Comparison of ENCODE assay signal across 8 cellular contexts in genomic region chr17:82297280-82297803, GRCh38. TPM values are rescaled to one million over a fixed set of nuclear protein-coding genes. Genes with fewer than 3 reads are reported as not detected.
DNase-seq lines count a peak whose midpoint lies in the region; ATAC-seq, FAIRE-seq and TF ChIP-seq lines count a peak whose summit lies in the region.

No MANE protein-coding gene starts in this region.

- DNase-seq in NCI-H2107 treated with DMSO at 0.1 percent for 48 hours (lab: John Stamatoyannopoulos, UW; ENCODE audit: unreplicated experiment) (peak; percentile 32), NCI-H2107 (lab: John Stamatoyannopoulos, UW) (no peak), NCI-H774 (lab: John Stamatoyannopoulos, UW) (peak; percentile 39), endothelial cell of umbilical vein (ENCODE audit: low read depth, low spot score) (peak; percentile 84), non-pigmented ciliary epithelial cell (ENCODE audit: low read depth) (peak; percentile 81), suprapubic skin (ENCODE audit: low spot score in 2 of 2) (peak; percentile 95 to 96)
- peak; percentile 96 for DNase-seq in activated CD8-positive, alpha-beta memory T cell treated with anti-CD3 and anti-CD28 coated beads, Interleukin-2, amount 10 ng/mL, durations not matched to agents 7 days and 5 days

- peak overlapping the region; percentile 82 for H3K4me3 Mint-ChIP-seq in activated CD8-positive, alpha-beta memory T cell treated with anti-CD3 and anti-CD28 coated beads, Interleukin-2, amount 10 ng/mL, durations not matched to agents 7 days and 5 days

- peaks cover 2% of the 10 kb centered on the region for H3K36me3 Mint-ChIP-seq in activated CD8-positive, alpha-beta memory T cell treated with anti-CD3 and anti-CD28 coated beads, Interleukin-2, amount 10 ng/mL, durations not matched to agents 7 days and 5 days

- TF ChIP-seq CTCF in endothelial cell of umbilical vein (IDR thresholded peaks at IDR 0.05; ENCODE audit: extremely low read depth in 1 of 2, insufficient read depth in 1 of 2, low read depth in 1 of 2, low read length in 2 of 2) (no peak), suprapubic skin (IDR thresholded peaks at IDR 0.05) (no peak)

- peak overlapping the region; percentile 93 for H3K27ac ChIP-seq in endothelial cell of umbilical vein (ENCODE audit: insufficient read depth, low read depth, low read length)
- H3K27ac ChIP-seq in suprapubic skin: peak overlapping the region; percentile 86

- dilution Hi-C loops in endothelial cell of umbilical vein (cut with MboI; ENCODE audit: extremely low pct_ligation_motif_present, low sequenced_read_pairs): no loop called here

- TSS peak; percentile 33 for BruUV-seq in endothelial cell of umbilical vein (replicated peaks; lab: Mats Ljungman, UMichigan)

- peak; percentile 18 for ATAC-seq in activated CD8-positive, alpha-beta memory T cell treated with anti-CD3 and anti-CD28 coated beads, Interleukin-2, amount 10 ng/mL, durations not matched to agents 7 days and 5 days
- no peak for ATAC-seq in GM19455 (IDR thresholded peaks at IDR 0.05; ENCODE audit: unreplicated experiment)

- peak overlapping the region in 2 of 3 experiments; percentile 32 to 43 for H3K4me3 ChIP-seq in endothelial cell of umbilical vein (replicated peaks in 1 of 3; ENCODE audit: insufficient read depth in 1 of 3, low read depth in 1 of 3, low read length in 3 of 3)
- peak overlapping the region; percentile 45 for H3K4me3 ChIP-seq in suprapubic skin

- intact Hi-C loops in endothelial cell of umbilical vein (cut with micrococcal nuclease): loop anchor here (5.0 kb wide), 2 partner anchors 40 to 120 kb away; partner anchors contain the start of genes HEXD and OGFOD3

- peaks cover 41% of the 10 kb centered on the region for H3K4me1 ChIP-seq in endothelial cell of umbilical vein (ENCODE audit: control insufficient read depth, extremely low read depth, insufficient read depth, low read length)
- H3K4me1 ChIP-seq in suprapubic skin: peaks cover 69% of the 10 kb centered on the region

- peak overlapping the region; percentile 69 for H3K4me2 ChIP-seq in endothelial cell of umbilical vein (ENCODE audit: insufficient read depth, low read length)

- no peaks in the 10 kb centered on the region for H3K9me1 ChIP-seq in endothelial cell of umbilical vein (replicated peaks; ENCODE audit: control insufficient read depth, extremely low read depth, insufficient read depth, low read length)

- no peaks in the 10 kb centered on the region for H3K9me3 Mint-ChIP-seq in activated CD8-positive, alpha-beta memory T cell treated with anti-CD3 and anti-CD28 coated beads, Interleukin-2, amount 10 ng/mL, durations not matched to agents 7 days and 5 days (ENCODE audit: low read depth)

- peak overlapping the region; percentile 100 for H3K27ac Mint-ChIP-seq in activated CD8-positive, alpha-beta memory T cell treated with anti-CD3 and anti-CD28 coated beads, Interleukin-2, amount 10 ng/mL, durations not matched to agents 7 days and 5 days

- CTCF ChIA-PET in activated CD8-positive, alpha-beta memory T cell treated with anti-CD3 and anti-CD28 coated beads, Interleukin-2, amount 10 ng/mL, durations not matched to agents 7 days and 5 days (lab: Charles Lee): interaction anchor here (1.2 to 12.6 kb wide), 10 partner anchors 14 to 91 kb away, joined by 3 to 206 read pairs (median 6); partner anchors contain the start of genes CD7 and CSNK1D
- CTCF ChIA-PET in endothelial cell of umbilical vein (lab: Charles Lee): interaction anchor here (0.9 to 4.4 kb wide), 11 partner anchors 20 to 267 kb away, joined by 3 to 26 read pairs (median 4); partner anchors contain the start of genes CD7, CSNK1D and SECTM1

- peaks cover 84% of the 10 kb centered on the region for H3K4me1 Mint-ChIP-seq in activated CD8-positive, alpha-beta memory T cell treated with anti-CD3 and anti-CD28 coated beads, Interleukin-2, amount 10 ng/mL, durations not matched to agents 7 days and 5 days

- H3K79me2 ChIP-seq in endothelial cell of umbilical vein (ENCODE audit: control insufficient read depth, insufficient read depth, low read length): no peaks in the 10 kb centered on the region

- no peak for FAIRE-seq in endothelial cell of umbilical vein (lab: Jason Lieb, UNC)

- H2AFZ ChIP-seq in endothelial cell of umbilical vein (ENCODE audit: low read depth, low read length): no peak overlapping the region

- H3K27me3 ChIP-seq in endothelial cell of umbilical vein (ENCODE audit: control insufficient read depth in 2 of 2, insufficient read depth in 2 of 2, low read length in 2 of 2) (no peaks in the 10 kb centered on the region), suprapubic skin (no peaks in the 10 kb centered on the region)

- POLR2A ChIA-PET in endothelial cell of umbilical vein (lab: Charles Lee): interaction anchor here (1.2 to 1.5 kb wide), 2 partner anchors 24 to 61 kb away, joined by 3 read pairs; partner anchors contain the start of gene CSNK1D

- no peaks in the 10 kb centered on the region for H3K36me3 ChIP-seq in endothelial cell of umbilical vein (ENCODE audit: control insufficient read depth in 2 of 2, extremely low read depth in 1 of 2, insufficient read depth in 2 of 2, low read length in 2 of 2)
- H3K36me3 ChIP-seq in suprapubic skin: no peaks in the 10 kb centered on the region

- H3K9me3 ChIP-seq in endothelial cell of umbilical vein (replicated peaks; ENCODE audit: control insufficient read depth, insufficient read depth, low read length): no peaks in the 10 kb centered on the region
- no peaks in the 10 kb centered on the region for H3K9me3 ChIP-seq in suprapubic skin

- H3K9ac ChIP-seq in endothelial cell of umbilical vein (replicated peaks; ENCODE audit: extremely low read depth, insufficient read depth, low read length): peak overlapping the region; percentile 92

- TF ChIP-seq POLR2A in endothelial cell of umbilical vein (IDR thresholded peaks at IDR 0.05; ENCODE audit: low read depth, low read length): no peak
- TF ChIP-seq POLR2A in suprapubic skin (IDR thresholded peaks at IDR 0.05): peak in 1 of 2 donors; percentile 57

- 26% methylated on average over 19 of the region's 19 CpGs for WGBS in suprapubic skin

- H3K27me3 Mint-ChIP-seq in activated CD8-positive, alpha-beta memory T cell treated with anti-CD3 and anti-CD28 coated beads, Interleukin-2, amount 10 ng/mL, durations not matched to agents 7 days and 5 days: no peaks in the 10 kb centered on the region

- TF ChIP-seq EP300 in suprapubic skin (IDR thresholded peaks at IDR 0.05): peak; percentile 90

- no peaks in the 10 kb centered on the region for H4K20me1 ChIP-seq in endothelial cell of umbilical vein (replicated peaks; ENCODE audit: control insufficient read depth, extremely low read depth, insufficient read depth, low read length)

TF ChIP-seq in endothelial cell of umbilical vein, 7 proteins besides CTCF, POLR2A, EP300 and RAD21:
- TF ChIP-seq JUN (IDR thresholded peaks at IDR 0.05; ENCODE audit: borderline replicate concordance, insufficient read depth, insufficient read length, low read depth) (peak; percentile 61), POLR2AphosphoS5 (IDR thresholded peaks at IDR 0.05; ENCODE audit: insufficient read depth, low read depth, low read length) (peak; percentile 25), GATA2 (IDR thresholded peaks at IDR 0.05; ENCODE audit: insufficient read depth, insufficient read length, low read depth, low read length) (no peak), FOS (IDR thresholded peaks at IDR 0.05; ENCODE audit: borderline replicate concordance, insufficient read depth, low read length) (peak; percentile 74)
TF ChIP-seq in endothelial cell of umbilical vein: peak in this region for 3.

RNA-seq across cellular contexts. Expression of gene CD7, which starts 20.1 kb away (rescaled TPM):
- total RNA-seq in activated CD8-positive, alpha-beta memory T cell treated with anti-CD3 and anti-CD28 coated beads, Interleukin-2, amount 10 ng/mL, durations not matched to agents 7 days and 5 days: 100 to 1,000 TPM; 307 to 417 TPM
- not detected in 2 replicates for total RNA-seq in endothelial cell of umbilical vein
- not detected in 2 replicates for polyA plus RNA-seq in endothelial cell of umbilical vein
- polyA plus RNA-seq in endothelial cell of umbilical vein (2011; cell fraction: cytosol; rRNA removed): not detected in 2 replicates
- polyA plus RNA-seq in endothelial cell of umbilical vein (2011; cell fraction: nucleus; rRNA removed): not detected in 2 replicates
- polyA plus RNA-seq in endothelial cell of umbilical vein (2012): not detected in 2 replicates
- polyA minus RNA-seq in endothelial cell of umbilical vein: not detected in 2 replicates
- not detected for polyA minus RNA-seq in endothelial cell of umbilical vein (2011; cell fraction: cytosol; rRNA and poly(A)+ RNA removed)
- polyA minus RNA-seq in endothelial cell of umbilical vein (2011; cell fraction: nucleus; rRNA and poly(A)+ RNA removed): not detected in 2 replicates
- 1 to 10 TPM in 3 of 4 donors, under 1 TPM in 1; 0.29 to 4.4 (median 1.6) TPM for total RNA-seq in suprapubic skin

RNA-seq across cellular contexts. Expression of gene CSNK1D, which starts 23.8 kb away (rescaled TPM):
- total RNA-seq in activated CD8-positive, alpha-beta memory T cell treated with anti-CD3 and anti-CD28 coated beads, Interleukin-2, amount 10 ng/mL, durations not matched to agents 7 days and 5 days: 100 to 1,000 TPM; 120 to 139 TPM
- 143 and 155 TPM in 2 replicates for total RNA-seq in endothelial cell of umbilical vein
- 123 and 127 TPM in 2 replicates for polyA plus RNA-seq in endothelial cell of umbilical vein
- 137 and 147 TPM in 2 replicates for polyA plus RNA-seq in endothelial cell of umbilical vein (2011; cell fraction: cytosol; rRNA removed)
- 510 and 541 TPM in 2 replicates for polyA plus RNA-seq in endothelial cell of umbilical vein (2011; cell fraction: nucleus; rRNA removed)
- 147 and 161 TPM in 2 replicates for polyA plus RNA-seq in endothelial cell of umbilical vein (2012)
- 108 and 121 TPM in 2 replicates for polyA minus RNA-seq in endothelial cell of umbilical vein
- 34.4 TPM for polyA minus RNA-seq in endothelial cell of umbilical vein (2011; cell fraction: cytosol; rRNA and poly(A)+ RNA removed)
- 96.1 and 97.5 TPM in 2 replicates for polyA minus RNA-seq in endothelial cell of umbilical vein (2011; cell fraction: nucleus; rRNA and poly(A)+ RNA removed)
- total RNA-seq in suprapubic skin: 100 to 1,000 TPM in 1 of 4 donors, 10 to 100 TPM in 3; 52.3 to 142 (median 58.8) TPM

RNA-seq across cellular contexts. Expression of gene SECTM1, which starts 36.2 kb away (rescaled TPM):
- 1 to 10 TPM in 1 of 2 experiments, under 1 TPM in 1; 0.68 to 2.7 TPM for total RNA-seq in activated CD8-positive, alpha-beta memory T cell treated with anti-CD3 and anti-CD28 coated beads, Interleukin-2, amount 10 ng/mL, durations not matched to agents 7 days and 5 days
- total RNA-seq in endothelial cell of umbilical vein: 0.46 and 1.9 TPM in 2 replicates
- polyA plus RNA-seq in endothelial cell of umbilical vein: 1.3 and 2.3 TPM in 2 replicates
- polyA plus RNA-seq in endothelial cell of umbilical vein (2011; cell fraction: cytosol; rRNA removed): 1.2 and 2.5 TPM in 2 replicates
- polyA plus RNA-seq in endothelial cell of umbilical vein (2011; cell fraction: nucleus; rRNA removed): 1.2 TPM in 1 of 2 replicates, not detected in the other
- 1.9 and 3.2 TPM in 2 replicates for polyA plus RNA-seq in endothelial cell of umbilical vein (2012)
- 0.19 and 0.40 TPM in 2 replicates for polyA minus RNA-seq in endothelial cell of umbilical vein
- polyA minus RNA-seq in endothelial cell of umbilical vein (2011; cell fraction: cytosol; rRNA and poly(A)+ RNA removed): 7.6 TPM
- polyA minus RNA-seq in endothelial cell of umbilical vein (2011; cell fraction: nucleus; rRNA and poly(A)+ RNA removed): 0.34 TPM in 1 of 2 replicates, not detected in the other
- total RNA-seq in suprapubic skin: 10 to 100 TPM in 3 of 4 donors, 1 to 10 TPM in 1; 9.5 to 37.8 (median 16.6) TPM

Comparison
In these comparisons a context has a peak if more than half of its experiments do, and no peak if none do; other contexts are left out.
1. RNA of gene CD7, which starts 20.1 kb away (total RNA-seq): 307 to 417 TPM in activated CD8-positive, alpha-beta memory T cell treated with anti-CD3 and anti-CD28 coated beads, Interleukin-2, amount 10 ng/mL, durations not matched to agents 7 days and 5 days; 0.29 to 4.4 TPM in suprapubic skin and not detected in endothelial cell of umbilical vein; every median in the first group is over 10 times any median in the second.